In genomic region chr7:101857358-101857794, GRCh38 we compare ENCODE assay signal across 8 cellular contexts. TPM values are rescaled to one million over a fixed set of nuclear protein-coding genes. Genes with fewer than 3 reads are reported as not detected.
A peak's percentile ranks its signal among the peaks of the same experiment; 100 is the strongest.
DNase-seq lines count a peak whose midpoint lies in the region; ATAC-seq, FAIRE-seq and TF ChIP-seq lines count a peak whose summit lies in the region.

No MANE protein-coding gene starts in this region.

- WGBS in adrenal gland, 4 donors = 77 to 85% (median 79%) methylated on average over 11 of the region's 11 CpGs

- no peak for TF ChIP-seq POLR2A in adrenal gland (IDR thresholded peaks at IDR 0.05)

- peak; percentile 34 for ATAC-seq in activated CD4-positive, alpha-beta T cell treated with anti-CD3 and anti-CD28 coated beads for 36 hours
- peak; percentile 6 for ATAC-seq in HG03060 (IDR thresholded peaks at IDR 0.05; ENCODE audit: low read depth, unreplicated experiment)

- H3K27ac ChIP-seq in adrenal gland = peak overlapping the region in 3 of 5 donors; percentile 66 to 90 (median 83)
- H3K27ac ChIP-seq in skeletal muscle tissue (ENCODE audit: low read depth, low read length) = peak overlapping the region; percentile 88

- H3K27me3 ChIP-seq in adrenal gland = no peaks in the 10 kb centered on the region
- H3K27me3 ChIP-seq in skeletal muscle tissue (ENCODE audit: control insufficient read depth in 3 of 3, insufficient read depth in 3 of 3, low read length in 3 of 3) = no peaks in the 10 kb centered on the region

- peaks cover 16 to 32% of the 10 kb centered on the region in 2 donors for H3K4me1 ChIP-seq in adrenal gland (replicated peaks in 1 of 2)
- peaks cover 39 to 65% (median 47%) of the 10 kb centered on the region in 3 donors for H3K4me1 ChIP-seq in skeletal muscle tissue (ENCODE audit: control insufficient read depth in 3 of 3, insufficient read depth in 3 of 3, low read length in 3 of 3)

- no peaks in the 10 kb centered on the region for H3K9me3 ChIP-seq in adrenal gland (replicated peaks in 1 of 3)
- H3K9me3 ChIP-seq in skeletal muscle tissue (ENCODE audit: control insufficient read depth in 3 of 3, low read length in 3 of 3) = no peaks in the 10 kb centered on the region

- POLR2A ChIA-PET in activated CD4-positive, alpha-beta T cell treated with anti-CD3 and anti-CD28 coated beads for 36 hours (lab: Charles Lee) = no interaction called here

- peak overlapping the region; percentile 5 to 73 (median 51) for H3K9ac ChIP-seq in skeletal muscle tissue (ENCODE audit: low read depth in 1 of 3, low read length in 3 of 3)

- no peaks in the 10 kb centered on the region for H3K36me3 Mint-ChIP-seq in activated CD4-positive, alpha-beta T cell treated with anti-CD3 and anti-CD28 coated beads for 36 hours (ENCODE audit: low read depth)

- DNase-seq in activated CD4-positive, alpha-beta T cell treated with anti-CD3 and anti-CD28 coated beads for 36 hours = peak; percentile 59
- DNase-seq in activated CD4-positive, alpha-beta T cell treated with anti-CD3 and anti-CD28 coated beads for 4 hours = no peak
- no peak for DNase-seq in adrenal gland
- no peak for DNase-seq in amniotic stem cell (lab: John Stamatoyannopoulos, UW)
- DNase-seq in SHP77 treated with DMSO at 0.1 percent for 48 hours (lab: John Stamatoyannopoulos, UW) = no peak
- DNase-seq in RCC 7860 (ENCODE audit: low spot score) = no peak

- H3K36me3 ChIP-seq in adrenal gland (replicated peaks in 1 of 2) = no peaks in the 10 kb centered on the region
- H3K36me3 ChIP-seq in skeletal muscle tissue (ENCODE audit: control insufficient read depth in 3 of 3, insufficient read depth in 3 of 3, low read length in 3 of 3) = no peaks in the 10 kb centered on the region

- intact Hi-C loops in activated CD4-positive, alpha-beta T cell treated with anti-CD3 and anti-CD28 coated beads for 36 hours (cut with DNase I, micrococcal nuclease) = loop anchor here (1.0 to 2.0 kb wide), 3 partner anchors 42 to 114 kb away; no protein-coding TSS in a partner anchor
- intact Hi-C loops in adrenal gland (cut with DNase I) = no loop called here

- H3K4me3 ChIP-seq in adrenal gland = peak overlapping the region in 1 of 4 donors; percentile 20
- H3K4me3 ChIP-seq in skeletal muscle tissue (ENCODE audit: low read length in 3 of 3) = peak overlapping the region; percentile 47 to 70 (median 60)

- peak overlapping the region; percentile 85 for H3K4me3 Mint-ChIP-seq in activated CD4-positive, alpha-beta T cell treated with anti-CD3 and anti-CD28 coated beads for 36 hours

- peaks cover 42% of the 10 kb centered on the region for H3K4me1 Mint-ChIP-seq in activated CD4-positive, alpha-beta T cell treated with anti-CD3 and anti-CD28 coated beads for 36 hours

- no peaks in the 10 kb centered on the region for H3K9me3 Mint-ChIP-seq in activated CD4-positive, alpha-beta T cell treated with anti-CD3 and anti-CD28 coated beads for 36 hours (ENCODE audit: low read depth)

- CTCF ChIA-PET in activated CD4-positive, alpha-beta T cell treated with anti-CD3 and anti-CD28 coated beads for 36 hours (lab: Charles Lee) = interaction anchor here (0.5 to 2.1 kb wide), 9 partner anchors 9 to 266 kb away, joined by 3 to 8 read pairs (median 3); no protein-coding TSS in a partner anchor

- H3K27ac Mint-ChIP-seq in activated CD4-positive, alpha-beta T cell treated with anti-CD3 and anti-CD28 coated beads for 36 hours = peak overlapping the region; percentile 97

- no peak for TF ChIP-seq CTCF in adrenal gland (IDR thresholded peaks at IDR 0.05)

- FAIRE-seq in RCC 7860 (lab: Jason Lieb, UNC) = no peak

- no peaks in the 10 kb centered on the region for H3K27me3 Mint-ChIP-seq in activated CD4-positive, alpha-beta T cell treated with anti-CD3 and anti-CD28 coated beads for 36 hours

RNA-seq across cellular contexts. Expression of gene CUX1, which starts 40.0 kb away (rescaled TPM):
- 10 to 100 TPM; 21.6 to 23.5 TPM for total RNA-seq in activated CD4-positive, alpha-beta T cell treated with anti-CD3 and anti-CD28 coated beads for 36 hours
- total RNA-seq in adrenal gland (10 to 100 TPM; 50.6 to 72.6 (median 62.5) TPM), skeletal muscle tissue (18.3 TPM)
- polyA plus RNA-seq in adrenal gland = 10 to 100 TPM; 20.6 to 58.4 (median 23.4) TPM

Comparison
In these comparisons a context has a peak if more than half of its experiments do, and no peak if none do; other contexts are left out.
1. intact Hi-C loops: an anchor here in activated CD4-positive, alpha-beta T cell treated with anti-CD3 and anti-CD28 coated beads for 36 hours (1.0 to 2.0 kb wide); none called in adrenal gland.